1 cellular context compared by ENCODE assay signal in genomic region chr11:3123761-3124733, GRCh38.
TF ChIP-seq lines count a peak whose summit lies in the region.

No MANE protein-coding gene starts in this region.

TF ChIP-seq in WTC11, 78 proteins besides CTCF, POLR2A, EP300 and RAD21 (continued from another document):
- TF ChIP-seq, protein P1, sequence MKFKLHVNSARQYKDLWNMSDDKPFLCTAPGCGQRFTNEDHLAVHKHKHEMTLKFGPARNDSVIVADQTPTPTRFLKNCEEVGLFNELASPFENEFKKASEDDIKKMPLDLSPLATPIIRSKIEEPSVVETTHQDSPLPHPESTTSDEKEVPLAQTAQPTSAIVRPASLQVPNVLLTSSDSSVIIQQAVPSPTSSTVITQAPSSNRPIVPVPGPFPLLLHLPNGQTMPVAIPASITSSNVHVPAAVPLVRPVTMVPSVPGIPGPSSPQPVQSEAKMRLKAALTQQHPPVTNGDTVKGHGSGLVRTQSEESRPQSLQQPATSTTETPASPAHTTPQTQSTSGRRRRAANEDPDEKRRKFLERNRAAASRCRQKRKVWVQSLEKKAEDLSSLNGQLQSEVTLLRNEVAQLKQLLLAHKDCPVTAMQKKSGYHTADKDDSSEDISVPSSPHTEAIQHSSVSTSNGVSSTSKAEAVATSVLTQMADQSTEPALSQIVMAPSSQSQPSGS (CRISPR knock-in tag; IDR thresholded peaks at IDR 0.05; ENCODE audit: borderline replicate concordance, low read depth): no peak
- TF ChIP-seq ZNF219 (CRISPR knock-in tag; IDR thresholded peaks at IDR 0.05; ENCODE audit: borderline replicate concordance) (no peak), KAT7 (CRISPR knock-in tag; IDR thresholded peaks at IDR 0.05; ENCODE audit: borderline replicate concordance) (no peak), ZNF138 (CRISPR knock-in tag; conservative IDR thresholded peaks at IDR 0.05) (no peak), CREB1 (CRISPR knock-in tag; IDR thresholded peaks at IDR 0.05) (no peak), TEAD1 (CRISPR knock-in tag; IDR thresholded peaks at IDR 0.05) (no peak), ZNF416 (CRISPR knock-in tag; IDR thresholded peaks at IDR 0.05) (no peak), ZNF423 (CRISPR knock-in tag; IDR thresholded peaks at IDR 0.05) (no peak)
- TF ChIP-seq, protein P2, sequence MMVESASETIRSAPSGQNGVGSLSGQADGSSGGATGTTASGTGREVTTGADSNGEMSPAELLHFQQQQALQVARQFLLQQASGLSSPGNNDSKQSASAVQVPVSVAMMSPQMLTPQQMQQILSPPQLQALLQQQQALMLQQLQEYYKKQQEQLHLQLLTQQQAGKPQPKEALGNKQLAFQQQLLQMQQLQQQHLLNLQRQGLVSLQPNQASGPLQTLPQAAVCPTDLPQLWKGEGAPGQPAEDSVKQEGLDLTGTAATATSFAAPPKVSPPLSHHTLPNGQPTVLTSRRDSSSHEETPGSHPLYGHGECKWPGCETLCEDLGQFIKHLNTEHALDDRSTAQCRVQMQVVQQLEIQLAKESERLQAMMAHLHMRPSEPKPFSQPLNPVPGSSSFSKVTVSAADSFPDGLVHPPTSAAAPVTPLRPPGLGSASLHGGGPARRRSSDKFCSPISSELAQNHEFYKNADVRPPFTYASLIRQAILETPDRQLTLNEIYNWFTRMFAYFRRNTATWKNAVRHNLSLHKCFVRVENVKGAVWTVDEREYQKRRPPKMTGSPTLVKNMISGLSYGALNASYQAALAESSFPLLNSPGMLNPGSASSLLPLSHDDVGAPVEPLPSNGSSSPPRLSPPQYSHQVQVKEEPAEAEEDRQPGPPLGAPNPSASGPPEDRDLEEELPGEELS (CRISPR knock-in tag; IDR thresholded peaks at IDR 0.05): no peak
TF ChIP-seq in WTC11: peak in this region for 0.
